In the genomic region with DNA sequence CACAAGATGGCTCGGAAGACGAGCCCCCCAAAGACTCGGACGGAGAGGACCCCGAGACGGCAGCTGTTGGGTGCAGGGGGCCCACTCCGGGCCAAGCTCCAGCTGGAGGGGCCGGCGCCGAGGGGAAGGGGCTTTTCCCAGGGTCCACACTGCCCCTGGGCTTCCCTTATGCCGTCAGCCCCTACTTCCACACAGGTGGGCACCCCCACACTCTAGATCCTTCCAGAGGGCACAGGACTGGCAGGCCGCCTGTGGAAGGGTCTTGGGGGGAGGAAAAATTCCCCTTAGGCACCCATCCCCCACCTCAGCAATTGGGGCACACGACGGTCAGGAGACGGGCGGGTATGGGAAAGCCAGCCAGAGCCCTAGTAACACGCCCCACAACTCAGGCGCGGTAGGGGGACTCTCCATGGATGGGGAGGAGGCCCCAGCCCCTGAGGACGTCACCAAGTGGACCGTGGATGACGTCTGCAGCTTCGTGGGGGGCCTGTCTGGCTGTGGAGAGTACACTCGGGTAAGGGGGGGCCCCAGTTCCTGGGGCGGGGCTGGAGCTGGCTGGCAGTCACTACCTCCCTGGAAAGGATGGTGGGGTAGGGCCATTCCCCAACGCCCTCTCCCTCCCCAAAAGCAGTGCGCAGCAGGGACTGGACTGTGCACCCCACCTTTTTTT, we compare ENCODE assay signal across 1 cellular context.
A peak's percentile ranks its signal among the peaks of the same experiment; 100 is the strongest.
TF ChIP-seq lines count a peak whose summit lies in the region.

No MANE protein-coding gene starts in this region.

TF ChIP-seq in HEK293, 187 proteins besides CTCF, POLR2A, EP300 and RAD21 (continued from another document and continues in another):
- TF ChIP-seq, protein P1, sequence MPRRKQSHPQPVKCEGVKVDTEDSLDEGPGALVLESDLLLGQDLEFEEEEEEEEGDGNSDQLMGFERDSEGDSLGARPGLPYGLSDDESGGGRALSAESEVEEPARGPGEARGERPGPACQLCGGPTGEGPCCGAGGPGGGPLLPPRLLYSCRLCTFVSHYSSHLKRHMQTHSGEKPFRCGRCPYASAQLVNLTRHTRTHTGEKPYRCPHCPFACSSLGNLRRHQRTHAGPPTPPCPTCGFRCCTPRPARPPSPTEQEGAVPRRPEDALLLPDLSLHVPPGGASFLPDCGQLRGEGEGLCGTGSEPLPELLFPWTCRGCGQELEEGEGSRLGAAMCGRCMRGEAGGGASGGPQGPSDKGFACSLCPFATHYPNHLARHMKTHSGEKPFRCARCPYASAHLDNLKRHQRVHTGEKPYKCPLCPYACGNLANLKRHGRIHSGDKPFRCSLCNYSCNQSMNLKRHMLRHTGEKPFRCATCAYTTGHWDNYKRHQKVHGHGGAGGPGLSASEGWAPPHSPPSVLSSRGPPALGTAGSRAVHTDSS (tag by site-specific recombination; IDR thresholded peaks at IDR 0.05), result no peak
- TF ChIP-seq, protein P2, sequence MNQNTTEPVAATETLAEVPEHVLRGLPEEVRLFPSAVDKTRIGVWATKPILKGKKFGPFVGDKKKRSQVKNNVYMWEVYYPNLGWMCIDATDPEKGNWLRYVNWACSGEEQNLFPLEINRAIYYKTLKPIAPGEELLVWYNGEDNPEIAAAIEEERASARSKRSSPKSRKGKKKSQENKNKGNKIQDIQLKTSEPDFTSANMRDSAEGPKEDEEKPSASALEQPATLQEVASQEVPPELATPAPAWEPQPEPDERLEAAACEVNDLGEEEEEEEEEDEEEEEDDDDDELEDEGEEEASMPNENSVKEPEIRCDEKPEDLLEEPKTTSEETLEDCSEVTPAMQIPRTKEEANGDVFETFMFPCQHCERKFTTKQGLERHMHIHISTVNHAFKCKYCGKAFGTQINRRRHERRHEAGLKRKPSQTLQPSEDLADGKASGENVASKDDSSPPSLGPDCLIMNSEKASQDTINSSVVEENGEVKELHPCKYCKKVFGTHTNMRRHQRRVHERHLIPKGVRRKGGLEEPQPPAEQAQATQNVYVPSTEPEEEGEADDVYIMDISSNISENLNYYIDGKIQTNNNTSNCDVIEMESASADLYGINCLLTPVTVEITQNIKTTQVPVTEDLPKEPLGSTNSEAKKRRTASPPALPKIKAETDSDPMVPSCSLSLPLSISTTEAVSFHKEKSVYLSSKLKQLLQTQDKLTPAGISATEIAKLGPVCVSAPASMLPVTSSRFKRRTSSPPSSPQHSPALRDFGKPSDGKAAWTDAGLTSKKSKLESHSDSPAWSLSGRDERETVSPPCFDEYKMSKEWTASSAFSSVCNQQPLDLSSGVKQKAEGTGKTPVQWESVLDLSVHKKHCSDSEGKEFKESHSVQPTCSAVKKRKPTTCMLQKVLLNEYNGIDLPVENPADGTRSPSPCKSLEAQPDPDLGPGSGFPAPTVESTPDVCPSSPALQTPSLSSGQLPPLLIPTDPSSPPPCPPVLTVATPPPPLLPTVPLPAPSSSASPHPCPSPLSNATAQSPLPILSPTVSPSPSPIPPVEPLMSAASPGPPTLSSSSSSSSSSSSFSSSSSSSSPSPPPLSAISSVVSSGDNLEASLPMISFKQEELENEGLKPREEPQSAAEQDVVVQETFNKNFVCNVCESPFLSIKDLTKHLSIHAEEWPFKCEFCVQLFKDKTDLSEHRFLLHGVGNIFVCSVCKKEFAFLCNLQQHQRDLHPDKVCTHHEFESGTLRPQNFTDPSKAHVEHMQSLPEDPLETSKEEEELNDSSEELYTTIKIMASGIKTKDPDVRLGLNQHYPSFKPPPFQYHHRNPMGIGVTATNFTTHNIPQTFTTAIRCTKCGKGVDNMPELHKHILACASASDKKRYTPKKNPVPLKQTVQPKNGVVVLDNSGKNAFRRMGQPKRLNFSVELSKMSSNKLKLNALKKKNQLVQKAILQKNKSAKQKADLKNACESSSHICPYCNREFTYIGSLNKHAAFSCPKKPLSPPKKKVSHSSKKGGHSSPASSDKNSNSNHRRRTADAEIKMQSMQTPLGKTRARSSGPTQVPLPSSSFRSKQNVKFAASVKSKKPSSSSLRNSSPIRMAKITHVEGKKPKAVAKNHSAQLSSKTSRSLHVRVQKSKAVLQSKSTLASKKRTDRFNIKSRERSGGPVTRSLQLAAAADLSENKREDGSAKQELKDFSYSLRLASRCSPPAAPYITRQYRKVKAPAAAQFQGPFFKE (tag by site-specific recombination; IDR thresholded peaks at IDR 0.05; ENCODE audit: borderline replicate concordance), result no peak
- TF ChIP-seq, protein P3, sequence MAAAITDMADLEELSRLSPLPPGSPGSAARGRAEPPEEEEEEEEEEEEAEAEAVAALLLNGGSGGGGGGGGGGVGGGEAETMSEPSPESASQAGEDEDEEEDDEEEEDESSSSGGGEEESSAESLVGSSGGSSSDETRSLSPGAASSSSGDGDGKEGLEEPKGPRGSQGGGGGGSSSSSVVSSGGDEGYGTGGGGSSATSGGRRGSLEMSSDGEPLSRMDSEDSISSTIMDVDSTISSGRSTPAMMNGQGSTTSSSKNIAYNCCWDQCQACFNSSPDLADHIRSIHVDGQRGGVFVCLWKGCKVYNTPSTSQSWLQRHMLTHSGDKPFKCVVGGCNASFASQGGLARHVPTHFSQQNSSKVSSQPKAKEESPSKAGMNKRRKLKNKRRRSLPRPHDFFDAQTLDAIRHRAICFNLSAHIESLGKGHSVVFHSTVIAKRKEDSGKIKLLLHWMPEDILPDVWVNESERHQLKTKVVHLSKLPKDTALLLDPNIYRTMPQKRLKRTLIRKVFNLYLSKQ (tag by site-specific recombination; IDR thresholded peaks at IDR 0.05; ENCODE audit: borderline replicate concordance), result no peak
- TF ChIP-seq ZNF221 (tag by site-specific recombination; IDR thresholded peaks at IDR 0.05; ENCODE audit: borderline replicate concordance), result no peak
- TF ChIP-seq GLIS2 (tag by site-specific recombination; IDR thresholded peaks at IDR 0.05), result peak; percentile 88
- no peak for TF ChIP-seq ZNF112 (tag by site-specific recombination; IDR thresholded peaks at IDR 0.05)
- TF ChIP-seq ZBTB1 (tag by site-specific recombination; IDR thresholded peaks at IDR 0.05), result no peak
- no peak for TF ChIP-seq ZNF596 (tag by site-specific recombination; IDR thresholded peaks at IDR 0.05)
- TF ChIP-seq ZNF707 (tag by site-specific recombination; IDR thresholded peaks at IDR 0.05), result no peak
- TF ChIP-seq ZNF16 (tag by site-specific recombination; IDR thresholded peaks at IDR 0.05; ENCODE audit: low read depth), result no peak
- TF ChIP-seq SETDB1 (IDR thresholded peaks at IDR 0.05; ENCODE audit: insufficient read length, low read length), result no peak
- TF ChIP-seq, protein P4, sequence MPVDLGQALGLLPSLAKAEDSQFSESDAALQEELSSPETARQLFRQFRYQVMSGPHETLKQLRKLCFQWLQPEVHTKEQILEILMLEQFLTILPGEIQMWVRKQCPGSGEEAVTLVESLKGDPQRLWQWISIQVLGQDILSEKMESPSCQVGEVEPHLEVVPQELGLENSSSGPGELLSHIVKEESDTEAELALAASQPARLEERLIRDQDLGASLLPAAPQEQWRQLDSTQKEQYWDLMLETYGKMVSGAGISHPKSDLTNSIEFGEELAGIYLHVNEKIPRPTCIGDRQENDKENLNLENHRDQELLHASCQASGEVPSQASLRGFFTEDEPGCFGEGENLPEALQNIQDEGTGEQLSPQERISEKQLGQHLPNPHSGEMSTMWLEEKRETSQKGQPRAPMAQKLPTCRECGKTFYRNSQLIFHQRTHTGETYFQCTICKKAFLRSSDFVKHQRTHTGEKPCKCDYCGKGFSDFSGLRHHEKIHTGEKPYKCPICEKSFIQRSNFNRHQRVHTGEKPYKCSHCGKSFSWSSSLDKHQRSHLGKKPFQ (tag by site-specific recombination; IDR thresholded peaks at IDR 0.05), result no peak
- no peak for TF ChIP-seq ZNF157 (tag by site-specific recombination; IDR thresholded peaks at IDR 0.05)
- TF ChIP-seq, protein P5, sequence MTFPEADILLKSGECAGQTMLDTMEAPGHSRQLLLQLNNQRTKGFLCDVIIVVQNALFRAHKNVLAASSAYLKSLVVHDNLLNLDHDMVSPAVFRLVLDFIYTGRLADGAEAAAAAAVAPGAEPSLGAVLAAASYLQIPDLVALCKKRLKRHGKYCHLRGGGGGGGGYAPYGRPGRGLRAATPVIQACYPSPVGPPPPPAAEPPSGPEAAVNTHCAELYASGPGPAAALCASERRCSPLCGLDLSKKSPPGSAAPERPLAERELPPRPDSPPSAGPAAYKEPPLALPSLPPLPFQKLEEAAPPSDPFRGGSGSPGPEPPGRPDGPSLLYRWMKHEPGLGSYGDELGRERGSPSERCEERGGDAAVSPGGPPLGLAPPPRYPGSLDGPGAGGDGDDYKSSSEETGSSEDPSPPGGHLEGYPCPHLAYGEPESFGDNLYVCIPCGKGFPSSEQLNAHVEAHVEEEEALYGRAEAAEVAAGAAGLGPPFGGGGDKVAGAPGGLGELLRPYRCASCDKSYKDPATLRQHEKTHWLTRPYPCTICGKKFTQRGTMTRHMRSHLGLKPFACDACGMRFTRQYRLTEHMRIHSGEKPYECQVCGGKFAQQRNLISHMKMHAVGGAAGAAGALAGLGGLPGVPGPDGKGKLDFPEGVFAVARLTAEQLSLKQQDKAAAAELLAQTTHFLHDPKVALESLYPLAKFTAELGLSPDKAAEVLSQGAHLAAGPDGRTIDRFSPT (tag by site-specific recombination; IDR thresholded peaks at IDR 0.05), result peak; percentile 96
- TF ChIP-seq, protein P6, sequence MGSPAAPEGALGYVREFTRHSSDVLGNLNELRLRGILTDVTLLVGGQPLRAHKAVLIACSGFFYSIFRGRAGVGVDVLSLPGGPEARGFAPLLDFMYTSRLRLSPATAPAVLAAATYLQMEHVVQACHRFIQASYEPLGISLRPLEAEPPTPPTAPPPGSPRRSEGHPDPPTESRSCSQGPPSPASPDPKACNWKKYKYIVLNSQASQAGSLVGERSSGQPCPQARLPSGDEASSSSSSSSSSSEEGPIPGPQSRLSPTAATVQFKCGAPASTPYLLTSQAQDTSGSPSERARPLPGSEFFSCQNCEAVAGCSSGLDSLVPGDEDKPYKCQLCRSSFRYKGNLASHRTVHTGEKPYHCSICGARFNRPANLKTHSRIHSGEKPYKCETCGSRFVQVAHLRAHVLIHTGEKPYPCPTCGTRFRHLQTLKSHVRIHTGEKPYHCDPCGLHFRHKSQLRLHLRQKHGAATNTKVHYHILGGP (tag by site-specific recombination; IDR thresholded peaks at IDR 0.05), result no peak
- TF ChIP-seq ZNF501 (tag by site-specific recombination; IDR thresholded peaks at IDR 0.05), result peak; percentile 73
- TF ChIP-seq, protein P7, sequence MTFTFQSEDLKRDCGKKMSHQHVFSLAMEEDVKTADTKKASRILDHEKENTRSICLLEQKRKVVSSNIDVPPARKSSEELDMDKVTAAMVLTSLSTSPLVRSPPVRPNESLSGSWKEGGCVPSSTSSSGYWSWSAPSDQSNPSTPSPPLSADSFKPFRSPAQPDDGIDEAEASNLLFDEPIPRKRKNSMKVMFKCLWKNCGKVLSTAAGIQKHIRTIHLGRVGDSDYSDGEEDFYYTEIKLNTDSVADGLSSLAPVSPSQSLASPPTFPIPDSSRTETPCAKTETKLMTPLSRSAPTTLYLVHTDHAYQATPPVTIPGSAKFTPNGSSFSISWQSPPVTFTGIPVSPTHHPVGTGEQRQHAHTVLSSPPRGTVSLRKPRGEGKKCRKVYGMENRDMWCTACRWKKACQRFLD (tag by site-specific recombination; IDR thresholded peaks at IDR 0.05), result no peak
- TF ChIP-seq ZNF792 (tag by site-specific recombination; IDR thresholded peaks at IDR 0.05), result no peak
- no peak for TF ChIP-seq ZNF654 (tag by site-specific recombination; IDR thresholded peaks at IDR 0.05; ENCODE audit: low read depth)
- no peak for TF ChIP-seq ZNF266 (tag by site-specific recombination; IDR thresholded peaks at IDR 0.05; ENCODE audit: low read depth)
- TF ChIP-seq ZNF214 (tag by site-specific recombination; IDR thresholded peaks at IDR 0.05; ENCODE audit: borderline replicate concordance), result no peak
- TF ChIP-seq ZNF24 (tag by site-specific recombination; IDR thresholded peaks at IDR 0.05), result peak; percentile 80
- TF ChIP-seq BCL11A (tag by site-specific recombination; IDR thresholded peaks at IDR 0.05; ENCODE audit: low read depth), result peak; percentile 100
- TF ChIP-seq ZIC2 (tag by site-specific recombination; IDR thresholded peaks at IDR 0.05), result peak; percentile 87
- TF ChIP-seq EGR2 (tag by site-specific recombination; IDR thresholded peaks at IDR 0.05; ENCODE audit: low read depth), result no peak
- TF ChIP-seq PRDM1 (tag by site-specific recombination; IDR thresholded peaks at IDR 0.05), result no peak
- TF ChIP-seq, protein P8, sequence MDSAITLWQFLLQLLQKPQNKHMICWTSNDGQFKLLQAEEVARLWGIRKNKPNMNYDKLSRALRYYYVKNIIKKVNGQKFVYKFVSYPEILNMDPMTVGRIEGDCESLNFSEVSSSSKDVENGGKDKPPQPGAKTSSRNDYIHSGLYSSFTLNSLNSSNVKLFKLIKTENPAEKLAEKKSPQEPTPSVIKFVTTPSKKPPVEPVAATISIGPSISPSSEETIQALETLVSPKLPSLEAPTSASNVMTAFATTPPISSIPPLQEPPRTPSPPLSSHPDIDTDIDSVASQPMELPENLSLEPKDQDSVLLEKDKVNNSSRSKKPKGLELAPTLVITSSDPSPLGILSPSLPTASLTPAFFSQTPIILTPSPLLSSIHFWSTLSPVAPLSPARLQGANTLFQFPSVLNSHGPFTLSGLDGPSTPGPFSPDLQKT (IDR thresholded peaks at IDR 0.05; ENCODE audit: borderline replicate concordance, low read depth, low read length), result no peak
- TF ChIP-seq ZNF23 (tag by site-specific recombination; IDR thresholded peaks at IDR 0.05; ENCODE audit: borderline replicate concordance), result no peak
- TF ChIP-seq MYNN (tag by site-specific recombination; IDR thresholded peaks at IDR 0.05; ENCODE audit: borderline replicate concordance), result 0 out of 2 replicates have a peak, but pooled peaks have one; percentile 16
- TF ChIP-seq, protein P9, sequence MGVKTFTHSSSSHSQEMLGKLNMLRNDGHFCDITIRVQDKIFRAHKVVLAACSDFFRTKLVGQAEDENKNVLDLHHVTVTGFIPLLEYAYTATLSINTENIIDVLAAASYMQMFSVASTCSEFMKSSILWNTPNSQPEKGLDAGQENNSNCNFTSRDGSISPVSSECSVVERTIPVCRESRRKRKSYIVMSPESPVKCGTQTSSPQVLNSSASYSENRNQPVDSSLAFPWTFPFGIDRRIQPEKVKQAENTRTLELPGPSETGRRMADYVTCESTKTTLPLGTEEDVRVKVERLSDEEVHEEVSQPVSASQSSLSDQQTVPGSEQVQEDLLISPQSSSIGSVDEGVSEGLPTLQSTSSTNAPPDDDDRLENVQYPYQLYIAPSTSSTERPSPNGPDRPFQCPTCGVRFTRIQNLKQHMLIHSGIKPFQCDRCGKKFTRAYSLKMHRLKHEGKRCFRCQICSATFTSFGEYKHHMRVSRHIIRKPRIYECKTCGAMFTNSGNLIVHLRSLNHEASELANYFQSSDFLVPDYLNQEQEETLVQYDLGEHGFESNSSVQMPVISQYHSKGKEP (tag by site-specific recombination; IDR thresholded peaks at IDR 0.05), result no peak
- TF ChIP-seq ZNF521 (tag by site-specific recombination; IDR thresholded peaks at IDR 0.05), result no peak
